ENCODE assay signal across 1 cellular context in genomic region chr13:42275098-42275471, GRCh38.
TF ChIP-seq lines count a peak whose summit lies in the region.

No MANE protein-coding gene starts in this region.

TF ChIP-seq in GM12878, 131 proteins besides CTCF, POLR2A, EP300 and RAD21 (continued from another document):
- TF ChIP-seq ZNF687 (IDR thresholded peaks at IDR 0.05) (peak; percentile 82), TCF3 (IDR thresholded peaks at IDR 0.05; ENCODE audit: borderline replicate concordance, insufficient read depth, low read depth, low read length) (no peak), LARP7 (IDR thresholded peaks at IDR 0.05) (no peak), GABPA (IDR thresholded peaks at IDR 0.05; ENCODE audit: low read depth) (no peak), SIX5 (IDR thresholded peaks at IDR 0.05; ENCODE audit: low read depth, low read length, severe bottlenecking) (no peak)
- TF ChIP-seq, protein P1, sequence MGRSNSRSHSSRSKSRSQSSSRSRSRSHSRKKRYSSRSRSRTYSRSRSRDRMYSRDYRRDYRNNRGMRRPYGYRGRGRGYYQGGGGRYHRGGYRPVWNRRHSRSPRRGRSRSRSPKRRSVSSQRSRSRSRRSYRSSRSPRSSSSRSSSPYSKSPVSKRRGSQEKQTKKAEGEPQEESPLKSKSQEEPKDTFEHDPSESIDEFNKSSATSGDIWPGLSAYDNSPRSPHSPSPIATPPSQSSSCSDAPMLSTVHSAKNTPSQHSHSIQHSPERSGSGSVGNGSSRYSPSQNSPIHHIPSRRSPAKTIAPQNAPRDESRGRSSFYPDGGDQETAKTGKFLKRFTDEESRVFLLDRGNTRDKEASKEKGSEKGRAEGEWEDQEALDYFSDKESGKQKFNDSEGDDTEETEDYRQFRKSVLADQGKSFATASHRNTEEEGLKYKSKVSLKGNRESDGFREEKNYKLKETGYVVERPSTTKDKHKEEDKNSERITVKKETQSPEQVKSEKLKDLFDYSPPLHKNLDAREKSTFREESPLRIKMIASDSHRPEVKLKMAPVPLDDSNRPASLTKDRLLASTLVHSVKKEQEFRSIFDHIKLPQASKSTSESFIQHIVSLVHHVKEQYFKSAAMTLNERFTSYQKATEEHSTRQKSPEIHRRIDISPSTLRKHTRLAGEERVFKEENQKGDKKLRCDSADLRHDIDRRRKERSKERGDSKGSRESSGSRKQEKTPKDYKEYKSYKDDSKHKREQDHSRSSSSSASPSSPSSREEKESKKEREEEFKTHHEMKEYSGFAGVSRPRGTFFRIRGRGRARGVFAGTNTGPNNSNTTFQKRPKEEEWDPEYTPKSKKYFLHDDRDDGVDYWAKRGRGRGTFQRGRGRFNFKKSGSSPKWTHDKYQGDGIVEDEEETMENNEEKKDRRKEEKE (IDR thresholded peaks at IDR 0.05) = no peak
- TF ChIP-seq, protein P2, sequence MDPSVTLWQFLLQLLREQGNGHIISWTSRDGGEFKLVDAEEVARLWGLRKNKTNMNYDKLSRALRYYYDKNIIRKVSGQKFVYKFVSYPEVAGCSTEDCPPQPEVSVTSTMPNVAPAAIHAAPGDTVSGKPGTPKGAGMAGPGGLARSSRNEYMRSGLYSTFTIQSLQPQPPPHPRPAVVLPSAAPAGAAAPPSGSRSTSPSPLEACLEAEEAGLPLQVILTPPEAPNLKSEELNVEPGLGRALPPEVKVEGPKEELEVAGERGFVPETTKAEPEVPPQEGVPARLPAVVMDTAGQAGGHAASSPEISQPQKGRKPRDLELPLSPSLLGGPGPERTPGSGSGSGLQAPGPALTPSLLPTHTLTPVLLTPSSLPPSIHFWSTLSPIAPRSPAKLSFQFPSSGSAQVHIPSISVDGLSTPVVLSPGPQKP (IDR thresholded peaks at IDR 0.05; ENCODE audit: low read depth, low read length) = no peak
